ENCODE assay signal across 8 cellular contexts in genomic region chr13:112588490-112589297, GRCh38. TPM values are rescaled to one million over a fixed set of nuclear protein-coding genes. Genes with fewer than 3 reads are reported as not detected.
A peak's percentile ranks its signal among the peaks of the same experiment; 100 is the strongest.
DNase-seq lines count a peak whose midpoint lies in the region; ATAC-seq and TF ChIP-seq lines count a peak whose summit lies in the region.

No MANE protein-coding gene starts in this region.

- H3K9me3 Mint-ChIP-seq in activated CD8-positive, alpha-beta T cell treated with anti-CD3 and anti-CD28 coated beads for 36 hours, result no peaks in the 10 kb centered on the region

- TF ChIP-seq CTCF in activated CD8-positive, alpha-beta T cell treated with anti-CD3 and anti-CD28 coated beads for 36 hours (IDR thresholded peaks at IDR 0.05), result no peak

- peaks cover 21% of the 10 kb centered on the region for H3K36me3 Mint-ChIP-seq in activated CD8-positive, alpha-beta T cell treated with anti-CD3 and anti-CD28 coated beads for 36 hours (ENCODE audit: low read depth)

- H3K27me3 ChIP-seq in BLaER1, result no peaks in the 10 kb centered on the region
- H3K27me3 ChIP-seq in HUES6 (ENCODE audit: control insufficient read depth, insufficient read depth, low read length), result no peaks in the 10 kb centered on the region

- POLR2A ChIA-PET in activated CD8-positive, alpha-beta T cell treated with anti-CD3 and anti-CD28 coated beads for 36 hours (lab: Charles Lee), result interaction anchor here (1.1 to 2.0 kb wide), 6 partner anchors 11 to 117 kb away, joined by 3 to 6 read pairs (median 3); no protein-coding TSS in a partner anchor

- no peaks in the 10 kb centered on the region for H4K20me1 ChIP-seq in BLaER1

- no peaks in the 10 kb centered on the region for H3K27me3 Mint-ChIP-seq in activated CD8-positive, alpha-beta T cell treated with anti-CD3 and anti-CD28 coated beads for 36 hours

- H3K27ac ChIP-seq in BLaER1 (peak overlapping the region; percentile 98), HUES6 (ENCODE audit: low read depth, low read length) (peak overlapping the region; percentile 96), substantia nigra (ENCODE audit: low read depth, low read length, poor library complexity, severe bottlenecking) (peak overlapping the region; percentile 92)

- ATAC-seq in activated CD8-positive, alpha-beta T cell treated with anti-CD3 and anti-CD28 coated beads for 36 hours, result peak; percentile 4
- ATAC-seq in HG03342 (IDR thresholded peaks at IDR 0.05; ENCODE audit: unreplicated experiment) (no peak), GM21367 (IDR thresholded peaks at IDR 0.05; ENCODE audit: unreplicated experiment) (no peak)

- H3K9ac ChIP-seq in BLaER1, result peak overlapping the region; percentile 98
- H3K9ac ChIP-seq in HUES6 (ENCODE audit: low read length), result peak overlapping the region; percentile 96

- H3K4me3 ChIP-seq in BLaER1, result peak overlapping the region; percentile 98
- peak overlapping the region; percentile 88 for H3K4me3 ChIP-seq in HUES6 (ENCODE audit: low read depth, low read length)

- H3K4me3 Mint-ChIP-seq in activated CD8-positive, alpha-beta T cell treated with anti-CD3 and anti-CD28 coated beads for 36 hours, result peak overlapping the region; percentile 93

- peak overlapping the region; percentile 74 for H3K4me2 ChIP-seq in BLaER1

- H3K36me3 ChIP-seq in BLaER1 (0 out of 2 replicates have a peak, but pooled peaks cover 8% of the 10 kb centered on the region), HUES6 (ENCODE audit: control insufficient read depth, insufficient read depth, low read length) (no peaks in the 10 kb centered on the region)

- H3K9me3 ChIP-seq in BLaER1 (peaks cover 3% of the 10 kb centered on the region; the same call in 1 of the 2 replicates), HUES6 (ENCODE audit: control insufficient read depth, insufficient read depth, low read depth, low read length) (no peaks in the 10 kb centered on the region)

- intact Hi-C loops in activated CD8-positive, alpha-beta T cell treated with anti-CD3 and anti-CD28 coated beads for 36 hours (cut with micrococcal nuclease), result no loop called here

- CTCF ChIA-PET in activated CD8-positive, alpha-beta T cell treated with anti-CD3 and anti-CD28 coated beads for 36 hours (lab: Charles Lee), result interaction anchor here (1.3 to 5.2 kb wide), 2 partner anchors 8 to 17 kb away, joined by 4 to 55 read pairs; no protein-coding TSS in a partner anchor

- peak; percentile 31 for DNase-seq in activated CD8-positive, alpha-beta T cell treated with anti-CD3 and anti-CD28 coated beads for 36 hours
- peak; percentile 35 for DNase-seq in iPS-NIHi11 (ENCODE audit: low spot score)
- no peak for DNase-seq in substantia nigra (lab: John Stamatoyannopoulos, UW)
- DNase-seq in globus pallidus (ENCODE audit: low spot score), result no peak

- H3K4me1 Mint-ChIP-seq in activated CD8-positive, alpha-beta T cell treated with anti-CD3 and anti-CD28 coated beads for 36 hours (ENCODE audit: low read depth), result peaks cover 31% of the 10 kb centered on the region

- H3K4me1 ChIP-seq in BLaER1 (peaks cover 43% of the 10 kb centered on the region), HUES6 (ENCODE audit: control insufficient read depth, insufficient read depth, low read length) (peaks cover 3% of the 10 kb centered on the region; the same call in 1 of the 2 replicates)

- H3K27ac Mint-ChIP-seq in activated CD8-positive, alpha-beta T cell treated with anti-CD3 and anti-CD28 coated beads for 36 hours, result peak overlapping the region; percentile 97

RNA-seq across cellular contexts. Expression of gene TUBGCP3, which starts 0.7 kb away (rescaled TPM):
- total RNA-seq in activated CD8-positive, alpha-beta T cell treated with anti-CD3 and anti-CD28 coated beads for 36 hours, result 10 to 100 TPM; 51.6 to 57.1 TPM

Comparison
In these comparisons a context has a peak if more than half of its experiments do, and no peak if none do; other contexts are left out.
1. DNase-seq: peak in activated CD8-positive, alpha-beta T cell treated with anti-CD3 and anti-CD28 coated beads for 36 hours (single experiment) and iPS-NIHi11 (single experiment); none in substantia nigra (0 of 49) and globus pallidus (single experiment).
2. Peak in every context shown above with its lines, with median percentiles within 50 percentile points of each other: H3K27ac ChIP-seq.